8 cellular contexts compared by ENCODE assay signal in the genomic region with DNA sequence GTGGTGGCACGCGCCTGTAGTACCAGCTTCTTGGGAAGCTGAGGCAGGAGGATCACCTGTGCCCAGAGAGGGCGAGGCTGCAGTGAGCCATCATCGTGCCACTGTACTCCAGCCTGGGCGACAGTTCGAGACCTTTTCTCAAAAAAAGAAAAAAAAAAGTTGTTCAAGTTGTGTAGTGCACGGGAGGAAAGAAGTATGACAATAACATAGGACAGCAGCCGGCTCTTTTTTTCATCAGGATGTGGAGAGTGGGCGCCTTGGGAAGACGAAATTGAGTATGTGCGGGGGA. TPM values are rescaled to one million over a fixed set of nuclear protein-coding genes. Genes with fewer than 3 reads are reported as not detected.
DNase-seq lines count a peak whose midpoint lies in the region; ATAC-seq and TF ChIP-seq lines count a peak whose summit lies in the region.

No MANE protein-coding gene starts in this region.

- H3K36me3 ChIP-seq in MG63, result no peaks in the 10 kb centered on the region

- no peaks in the 10 kb centered on the region for H3K9me3 ChIP-seq in MG63

- H3K4me1 Mint-ChIP-seq in nephron progenitor cell, result peaks cover 82% of the 10 kb centered on the region

- peak overlapping the region; percentile 37 for H3K4me3 ChIP-seq in AG09309 (ENCODE audit: control insufficient read depth, low read depth, low read length)
- H3K4me3 ChIP-seq in MG63, result peak overlapping the region; percentile 56
- peak overlapping the region; percentile 54 to 87 (median 74) for H3K4me3 ChIP-seq in dorsolateral prefrontal cortex

- TF ChIP-seq CTCF in AG09309 (IDR thresholded peaks at IDR 0.05; ENCODE audit: control insufficient read depth, insufficient read depth, low read depth, low read length, missing control alignments) (no peak), dorsolateral prefrontal cortex (IDR thresholded peaks at IDR 0.05 in 54 of 56, conservative IDR thresholded peaks at IDR 0.05 in 2 of 56; ENCODE audit: low read depth in 1 of 56, partially characterized antibody in 56 of 56) (no peak), nephron progenitor cell (IDR thresholded peaks at IDR 0.05) (no peak)

- peak overlapping the region; percentile 89 for H3K4me3 Mint-ChIP-seq in nephron progenitor cell

- H3K36me3 Mint-ChIP-seq in nephron progenitor cell (ENCODE audit: low read depth), result no peaks in the 10 kb centered on the region

- H3K27me3 ChIP-seq in MG63 (no peaks in the 10 kb centered on the region), dorsolateral prefrontal cortex (no peaks in the 10 kb centered on the region)

- intact Hi-C loops in dorsolateral prefrontal cortex (cut with DNase I), result loop anchor here (1.0 to 5.0 kb wide), 4 partner anchors 9 to 36 kb away; a partner anchor contains a TSS

- H3K27me3 Mint-ChIP-seq in nephron progenitor cell (ENCODE audit: low read depth, poor library complexity), result peaks cover 7% of the 10 kb centered on the region

- peak overlapping the region; percentile 100 for H3K27ac Mint-ChIP-seq in nephron progenitor cell

- ATAC-seq in GM18907 (IDR thresholded peaks at IDR 0.05; ENCODE audit: unreplicated experiment), result no peak

- peaks cover 4% of the 10 kb centered on the region for H3K9me3 Mint-ChIP-seq in nephron progenitor cell

- no peak for DNase-seq in AG09309 (ENCODE audit: low read depth)
- no peak for DNase-seq in MG63
- DNase-seq in dorsolateral prefrontal cortex, result peak in 1 of 10 donors; percentile 36
- no peak for DNase-seq in nephron progenitor cell
- no peak for DNase-seq in HPDE6-E6E7 (ENCODE audit: extremely low spot score)
- DNase-seq in C1 segment of cervical spinal cord (lab: John Stamatoyannopoulos, UW), result no peak
- DNase-seq in SK-N-DZ (ENCODE audit: low spot score), result no peak

- H3K27ac ChIP-seq in dorsolateral prefrontal cortex, result peak overlapping the region; percentile 96 to 100 (median 100)

RNA-seq across cellular contexts. Expression of a gene that starts 36.5 kb away (rescaled TPM):
- 92.9 and 104 TPM in 2 replicates for total RNA-seq in MG63 (2014; rRNA removed; shearing (Covaris generic); ENCODE audit: low replicate concordance)
- 100 to 1,000 TPM; 118 to 237 (median 174) TPM for total RNA-seq in dorsolateral prefrontal cortex
- polyA plus RNA-seq in SK-N-DZ (2014; cell fraction: cytosol; rRNA removed), result 43.7 and 50.5 TPM in 2 replicates
- polyA plus RNA-seq in SK-N-DZ (2014; cell fraction: nucleus; rRNA removed), result 25.4 and 55.6 TPM in 2 replicates
